Comparison of ENCODE assay signal across 8 cellular contexts in the genomic region with DNA sequence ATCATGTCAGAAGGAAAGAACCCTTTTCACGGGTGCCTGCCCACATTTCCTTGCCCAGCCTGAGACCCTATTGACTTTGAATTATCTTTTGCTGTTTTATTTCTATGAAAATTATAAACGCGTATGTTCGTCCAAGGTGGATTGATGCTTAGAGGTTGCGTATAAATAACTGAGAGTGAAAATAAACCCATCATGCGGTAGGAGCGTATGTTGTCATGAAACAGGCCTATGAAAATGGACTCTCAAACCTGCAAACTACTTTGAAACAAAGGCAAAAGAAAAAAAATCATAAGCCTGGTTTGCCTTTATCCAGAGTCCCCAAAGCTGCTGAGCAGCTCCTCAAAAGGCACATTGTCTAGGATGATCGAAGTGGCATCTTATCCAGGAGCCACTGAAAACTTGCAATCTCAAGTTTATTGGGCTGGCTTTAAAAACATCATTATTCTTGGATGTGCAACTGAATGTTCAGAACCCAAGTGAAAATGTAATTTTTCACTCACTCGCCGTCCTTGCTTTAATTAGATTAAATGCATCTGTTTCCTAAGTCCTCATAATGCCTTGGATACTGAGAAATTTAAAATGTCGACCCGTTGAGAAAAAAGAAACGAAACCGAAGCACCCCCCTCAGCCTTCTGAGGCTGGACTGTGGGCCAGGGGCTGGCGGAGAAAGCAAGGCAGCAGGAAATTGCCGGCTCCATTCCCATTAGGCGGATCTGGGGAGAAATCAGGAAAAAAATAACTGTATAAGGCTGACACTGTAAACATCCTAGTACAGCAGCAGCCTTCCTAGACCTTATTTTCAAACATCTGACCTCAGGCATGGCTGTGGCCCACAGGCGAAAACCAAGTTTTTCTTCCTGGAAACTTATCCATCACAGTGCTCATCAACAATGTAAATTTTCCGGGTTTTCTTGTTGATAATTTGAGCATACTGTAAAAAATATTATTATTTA.
DNase-seq lines count a peak whose midpoint lies in the region; ATAC-seq and TF ChIP-seq lines count a peak whose summit lies in the region.

No MANE protein-coding gene starts in this region.

- H4K20me1 ChIP-seq in BLaER1 treated with 17β-estradiol and CSF1 and Interleukin-3, amounts not matched to agents 10 nM and 100 nM = peaks cover 0 to 31% (median 8%) of the 10 kb centered on the region in 11 experiments; a peak in 16 of 22 replicates

- peak overlapping the region in 2 of 10 donors; percentile 8 to 34 for H3K4me3 Mint-ChIP-seq in naive thymus-derived CD4-positive, alpha-beta T cell

- peak overlapping the region in 9 of 11 experiments; percentile 21 to 64 (median 59); a peak in 17 of 22 replicates for H3K27ac ChIP-seq in BLaER1 treated with 17β-estradiol and CSF1 and Interleukin-3, amounts not matched to agents 10 nM and 100 nM
- H3K27ac ChIP-seq in caudate nucleus (ENCODE audit: low read depth, low read length) = peak overlapping the region; percentile 98
- peak overlapping the region; percentile 3 for H3K27ac ChIP-seq in naive thymus-derived CD4-positive, alpha-beta T cell (ENCODE audit: low read depth, low read length)

- no peaks in the 10 kb centered on the region for H3K9me3 Mint-ChIP-seq in naive thymus-derived CD4-positive, alpha-beta T cell

- H3K36me3 ChIP-seq in BLaER1 treated with 17β-estradiol and CSF1 and Interleukin-3, amounts not matched to agents 10 nM and 100 nM = no peaks in the 10 kb centered on the region
- H3K36me3 ChIP-seq in naive thymus-derived CD4-positive, alpha-beta T cell (ENCODE audit: control insufficient read depth in 2 of 3, insufficient read depth in 3 of 3, low read length in 3 of 3) = no peaks in the 10 kb centered on the region

- no peak for TF ChIP-seq CTCF in LNCaP clone FGC (IDR thresholded peaks at IDR 0.05; ENCODE audit: control insufficient read depth, extremely low read depth, insufficient read depth)

- peaks cover 26 to 77% (median 64%) of the 10 kb centered on the region in 10 experiments for H3K4me1 ChIP-seq in BLaER1 treated with 17β-estradiol and CSF1 and Interleukin-3, amounts not matched to agents 10 nM and 100 nM
- H3K4me1 ChIP-seq in naive thymus-derived CD4-positive, alpha-beta T cell (ENCODE audit: control insufficient read depth in 2 of 2, insufficient read depth in 2 of 2, low read length in 2 of 2) = peaks cover 0 to 14% of the 10 kb centered on the region in 2 donors

- no peaks in the 10 kb centered on the region for H3K9me3 ChIP-seq in BLaER1 treated with 17β-estradiol and CSF1 and Interleukin-3, amounts not matched to agents 10 nM and 100 nM (replicated peaks in 1 of 11)
- no peaks in the 10 kb centered on the region for H3K9me3 ChIP-seq in naive thymus-derived CD4-positive, alpha-beta T cell (ENCODE audit: control insufficient read depth in 2 of 3, low read length in 3 of 3)

- peaks cover 23 to 73% (median 62%) of the 10 kb centered on the region in 7 donors for H3K4me1 Mint-ChIP-seq in naive thymus-derived CD4-positive, alpha-beta T cell

- no peak for ATAC-seq in naive thymus-derived CD4-positive, alpha-beta T cell
- no peak for ATAC-seq in GM18909 (IDR thresholded peaks at IDR 0.05; ENCODE audit: poor library complexity, unreplicated experiment)
- ATAC-seq in HG02852 (IDR thresholded peaks at IDR 0.05; ENCODE audit: unreplicated experiment) = no peak

- peak overlapping the region in 7 of 9 donors; percentile 20 to 93 (median 70) for H3K27ac Mint-ChIP-seq in naive thymus-derived CD4-positive, alpha-beta T cell

- H3K27me3 ChIP-seq in BLaER1 treated with 17β-estradiol and CSF1 and Interleukin-3, amounts not matched to agents 10 nM and 100 nM = peaks cover 73 to 100% (median 99%) of the 10 kb centered on the region in 11 experiments
- H3K27me3 ChIP-seq in naive thymus-derived CD4-positive, alpha-beta T cell (ENCODE audit: control insufficient read depth in 2 of 2, insufficient read depth in 2 of 2, low read length in 2 of 2) = no peaks in the 10 kb centered on the region

- intact Hi-C loops in naive thymus-derived CD4-positive, alpha-beta T cell (cut with micrococcal nuclease) = loop anchor here (1.0 to 5.0 kb wide), 3 partner anchors 9 to 185 kb away; partner anchors contain the start of gene CDPF1 (in 1 of the 2)

- CTCF ChIA-PET in naive thymus-derived CD4-positive, alpha-beta T cell (lab: Charles Lee) = no interaction called here

- no peak overlapping the region for H3K4me3 ChIP-seq in BLaER1 treated with 17β-estradiol and CSF1 and Interleukin-3, amounts not matched to agents 10 nM and 100 nM
- peak overlapping the region; percentile 59 for H3K4me3 ChIP-seq in LNCaP clone FGC (ENCODE audit: low read depth, low read length)
- no peak overlapping the region for H3K4me3 ChIP-seq in naive thymus-derived CD4-positive, alpha-beta T cell (ENCODE audit: low read length)

- H3K9ac ChIP-seq in BLaER1 treated with 17β-estradiol and CSF1 and Interleukin-3, amounts not matched to agents 10 nM and 100 nM = peak overlapping the region in 9 of 11 experiments; percentile 1 to 90 (median 44); a peak in 11 of 22 replicates

- peaks cover 0 to 1% (median 0%) of the 10 kb centered on the region in 5 donors for H3K36me3 Mint-ChIP-seq in naive thymus-derived CD4-positive, alpha-beta T cell

- POLR2A ChIA-PET in naive thymus-derived CD4-positive, alpha-beta T cell (lab: Charles Lee) = interaction anchor here (0.5 to 1.1 kb wide), 2 partner anchors 11 to 32 kb away, joined by 3 to 6 read pairs; no protein-coding TSS in a partner anchor

- H3K27me3 Mint-ChIP-seq in naive thymus-derived CD4-positive, alpha-beta T cell = peaks cover 0 to 10% (median 0%) of the 10 kb centered on the region in 5 donors

- DNase-seq in LNCaP clone FGC (ENCODE audit: low read depth) (peak; percentile 82), caudate nucleus (lab: John Stamatoyannopoulos, UW) (no peak), NCI-H2171 (lab: John Stamatoyannopoulos, UW) (no peak), AML-193 (lab: John Stamatoyannopoulos, UW) (no peak)
- no peak for DNase-seq in naive thymus-derived CD4-positive, alpha-beta T cell

- H3K4me2 ChIP-seq in BLaER1 treated with 17β-estradiol and CSF1 and Interleukin-3, amounts not matched to agents 10 nM and 100 nM = peak overlapping the region; percentile 4 to 91 (median 46); a peak in 19 of 22 replicates

Comparison
In these comparisons a context has a peak if more than half of its experiments do, and no peak if none do; other contexts are left out.
1. H3K27ac ChIP-seq: peak in every context shown above with its lines; median percentile 98 in caudate nucleus; 59 in BLaER1 treated with 17β-estradiol and CSF1 and Interleukin-3, amounts not matched to agents 10 nM and 100 nM; 3 in naive thymus-derived CD4-positive, alpha-beta T cell.